ENCODE assay signal across 24 cellular contexts in the genomic region with DNA sequence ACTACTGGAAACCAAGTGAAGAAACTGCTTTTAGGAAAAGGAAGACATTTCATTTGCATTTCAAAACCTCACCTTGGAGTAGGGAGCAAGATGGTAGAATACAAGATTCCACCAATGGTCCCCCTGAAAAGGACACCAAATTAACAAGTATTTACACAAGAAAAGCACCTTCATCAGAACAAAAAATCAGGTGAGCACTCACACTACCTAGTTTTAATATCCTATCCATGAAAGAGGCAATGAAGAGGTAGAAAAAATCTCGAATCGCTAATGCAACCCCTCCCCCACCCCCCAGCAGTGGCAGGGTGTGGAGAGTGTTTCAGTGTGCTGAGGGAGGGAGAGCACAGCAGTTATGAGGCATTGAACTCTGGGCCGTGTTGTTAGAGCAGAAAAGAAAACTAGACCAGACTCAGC.
DNase-seq lines count a peak whose midpoint lies in the region; ATAC-seq and TF ChIP-seq lines count a peak whose summit lies in the region.
"Had no signal": no experiment of that assay in that cellular context is flagged by ENCODE, and none has a peak within 500 bp of the region (broad histone marks: within the 10 kb centered on the region; RNA-seq: fewer than 3 reads in every experiment).

No MANE protein-coding gene starts in this region.

- peak overlapping the region; percentile 92 for H3K27ac Mint-ChIP-seq in GM23338

- no peaks in the 10 kb centered on the region for H3K79me2 ChIP-seq in GM23338 (replicated peaks; ENCODE audit: insufficient read depth)

- peak overlapping the region; percentile 89 for H3K27ac ChIP-seq in GM23338 (ENCODE audit: low read depth)
- H3K27ac ChIP-seq: BLaER1, PC-9 had no signal

- H3K36me3 ChIP-seq in GM23338 (ENCODE audit: insufficient read depth) (no peaks in the 10 kb centered on the region), NT2/D1 (ENCODE audit: insufficient read depth, insufficient read length, low read length) (no peaks in the 10 kb centered on the region)
- H3K36me3 ChIP-seq: BLaER1, MG63 had no signal

- DNase-seq in GM23338 (ENCODE audit: low spot score), result peak; percentile 86
- DNase-seq in NT2/D1 (ENCODE audit: low read depth, low spot score), result peak; percentile 38
- DNase-seq in iPS DF 4.7 (ENCODE audit: extremely low read depth, low spot score), result peak; percentile 92
- DNase-seq in iPS-NIHi7 (ENCODE audit: extremely low spot score), result peak; percentile 20
- no peak for DNase-seq in SKM-1 treated with dmso at 0.1 percent for 144 hours (lab: John Stamatoyannopoulos, UW; ENCODE audit: unreplicated experiment)
- DNase-seq in AG20443 (ENCODE audit: low spot score), result no peak
- DNase-seq in COLO668 (lab: John Stamatoyannopoulos, UW; ENCODE audit: unreplicated experiment), result no peak
- no peak for DNase-seq in stimulated activated CD4-positive, alpha-beta T cell treated with anti-CD3 and anti-CD28 coated beads, Interleukin-12 subunit alpha, Interleukin-12 subunit beta, amount 100 ng/mL, for 4 hours
- DNase-seq: CD4-positive, CD25-positive, alpha-beta regulatory T cell; GDM1; IMR-90; KG1; MG63; NCI-H1105 treated with DMSO at 0.1 percent for 48 hours; NCI-H146; NCI-H1930; NCI-H446 treated with DMSO at 0.1 percent for 48 hours; NCI-H526; NCI-H82; NK-92 treated with Interleukin-12 subunit alpha and Interleukin-12 subunit beta, amount 100 ng/mL, for 24 hours; PC-9 had no signal

- H3K27me3 ChIP-seq in GM23338 (ENCODE audit: insufficient read depth), result no peaks in the 10 kb centered on the region
- H3K27me3 ChIP-seq in NT2/D1 (ENCODE audit: insufficient read depth, insufficient read length), result no peaks in the 10 kb centered on the region
- H3K27me3 ChIP-seq: BLaER1, MG63 had no signal

- H3K4me1 ChIP-seq in GM23338 (ENCODE audit: insufficient read depth), result peaks cover 47% of the 10 kb centered on the region
- peaks cover 3% of the 10 kb centered on the region for H3K4me1 ChIP-seq in NT2/D1 (ENCODE audit: insufficient read depth, insufficient read length)
- H3K4me1 ChIP-seq: BLaER1 had no signal

- H3K4me3 ChIP-seq in GM23338 (peak overlapping the region; percentile 1; the same call in 1 of the 2 replicates), NT2/D1 (ENCODE audit: insufficient read length, low read depth) (no peak overlapping the region)
- H3K4me3 ChIP-seq: BLaER1, GM12878, MG63, PC-9 had no signal

- no peaks in the 10 kb centered on the region for H3K9me3 ChIP-seq in NT2/D1 (ENCODE audit: insufficient read depth, low read length)
- H3K9me3 ChIP-seq: BLaER1, MG63 had no signal

- H3K9me2 ChIP-seq in GM23338 (ENCODE audit: insufficient read depth), result 0 out of 2 replicates have a peak, but pooled peaks cover 8% of the 10 kb centered on the region

- H3K9ac ChIP-seq in NT2/D1 (ENCODE audit: insufficient read length, low read depth), result no peak overlapping the region
- H3K9ac ChIP-seq: BLaER1 had no signal

- H3K9me3 Mint-ChIP-seq in GM23338, result peaks cover 18% of the 10 kb centered on the region

- no peak overlapping the region for H2AFZ ChIP-seq in GM23338
- H2AFZ ChIP-seq: PC-9 had no signal

- H3K27me3 Mint-ChIP-seq in GM23338 (ENCODE audit: insufficient read depth, low read depth, poor library complexity), result peaks cover 4% of the 10 kb centered on the region
- H3K27me3 Mint-ChIP-seq: CD4-positive, CD25-positive, alpha-beta regulatory T cell had no signal

- peak overlapping the region; percentile 27 for H3K4me3 Mint-ChIP-seq in GM23338
- H3K4me3 Mint-ChIP-seq: CD4-positive, CD25-positive, alpha-beta regulatory T cell had no signal

- peak overlapping the region; percentile 58 for H3K4me2 ChIP-seq in GM23338
- H3K4me2 ChIP-seq: BLaER1, PC-9 had no signal

- H3F3A ChIP-seq in GM23338 (replicated peaks; ENCODE audit: low read depth), result no peaks in the 10 kb centered on the region

- peak; percentile 90 for ATAC-seq in GM23338
- ATAC-seq: GM12878, Right ventricle myocardium inferior had no signal

- no peaks in the 10 kb centered on the region for H4K20me1 ChIP-seq in GM23338 (replicated peaks; ENCODE audit: insufficient read depth)
- H4K20me1 ChIP-seq: BLaER1 had no signal

- H3K36me3 Mint-ChIP-seq in GM23338 (ENCODE audit: low read depth), result peaks cover 30% of the 10 kb centered on the region
- H3K36me3 Mint-ChIP-seq: CD4-positive, CD25-positive, alpha-beta regulatory T cell had no signal

- peaks cover 61% of the 10 kb centered on the region for H3K4me1 Mint-ChIP-seq in GM23338
- H3K4me1 Mint-ChIP-seq: CD4-positive, CD25-positive, alpha-beta regulatory T cell had no signal

- no peak for TF ChIP-seq CTCF in GM23338 (conservative IDR thresholded peaks at IDR 0.05; ENCODE audit: low read depth in 2 of 2)

TF ChIP-seq in GM23338, 12 proteins besides CTCF, POLR2A, EP300 and RAD21 (continues in another document):
- TF ChIP-seq NANOG (IDR thresholded peaks at IDR 0.05; ENCODE audit: borderline replicate concordance) (peak; percentile 76), ZNF114 (CRISPR knock-in tag; IDR thresholded peaks at IDR 0.05) (peak; percentile 93), JUNB (IDR thresholded peaks at IDR 0.05; ENCODE audit: unreplicated experiment) (no peak), STAT1 (IDR thresholded peaks at IDR 0.05; ENCODE audit: unreplicated experiment) (no peak), EZH2phosphoT487 (IDR thresholded peaks at IDR 0.05; ENCODE audit: unreplicated experiment) (no peak)
- TF ChIP-seq, protein P1, sequence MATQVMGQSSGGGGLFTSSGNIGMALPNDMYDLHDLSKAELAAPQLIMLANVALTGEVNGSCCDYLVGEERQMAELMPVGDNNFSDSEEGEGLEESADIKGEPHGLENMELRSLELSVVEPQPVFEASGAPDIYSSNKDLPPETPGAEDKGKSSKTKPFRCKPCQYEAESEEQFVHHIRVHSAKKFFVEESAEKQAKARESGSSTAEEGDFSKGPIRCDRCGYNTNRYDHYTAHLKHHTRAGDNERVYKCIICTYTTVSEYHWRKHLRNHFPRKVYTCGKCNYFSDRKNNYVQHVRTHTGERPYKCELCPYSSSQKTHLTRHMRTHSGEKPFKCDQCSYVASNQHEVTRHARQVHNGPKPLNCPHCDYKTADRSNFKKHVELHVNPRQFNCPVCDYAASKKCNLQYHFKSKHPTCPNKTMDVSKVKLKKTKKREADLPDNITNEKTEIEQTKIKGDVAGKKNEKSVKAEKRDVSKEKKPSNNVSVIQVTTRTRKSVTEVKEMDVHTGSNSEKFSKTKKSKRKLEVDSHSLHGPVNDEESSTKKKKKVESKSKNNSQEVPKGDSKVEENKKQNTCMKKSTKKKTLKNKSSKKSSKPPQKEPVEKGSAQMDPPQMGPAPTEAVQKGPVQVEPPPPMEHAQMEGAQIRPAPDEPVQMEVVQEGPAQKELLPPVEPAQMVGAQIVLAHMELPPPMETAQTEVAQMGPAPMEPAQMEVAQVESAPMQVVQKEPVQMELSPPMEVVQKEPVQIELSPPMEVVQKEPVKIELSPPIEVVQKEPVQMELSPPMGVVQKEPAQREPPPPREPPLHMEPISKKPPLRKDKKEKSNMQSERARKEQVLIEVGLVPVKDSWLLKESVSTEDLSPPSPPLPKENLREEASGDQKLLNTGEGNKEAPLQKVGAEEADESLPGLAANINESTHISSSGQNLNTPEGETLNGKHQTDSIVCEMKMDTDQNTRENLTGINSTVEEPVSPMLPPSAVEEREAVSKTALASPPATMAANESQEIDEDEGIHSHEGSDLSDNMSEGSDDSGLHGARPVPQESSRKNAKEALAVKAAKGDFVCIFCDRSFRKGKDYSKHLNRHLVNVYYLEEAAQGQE (IDR thresholded peaks at IDR 0.05; ENCODE audit: unreplicated experiment), result no peak

Comparison
In these comparisons a context has a peak if more than half of its experiments do, and no peak if none do; other contexts are left out.
1. DNase-seq: peak in GM23338 (single experiment), NT2/D1 (single experiment), iPS DF 4.7 (single experiment) and iPS-NIHi7 (single experiment); none in SKM-1 treated with dmso at 0.1 percent for 144 hours (single experiment), AG20443 (single experiment), COLO668 (single experiment) and stimulated activated CD4-positive, alpha-beta T cell treated with anti-CD3 and anti-CD28 coated beads, Interleukin-12 subunit alpha, Interleukin-12 subunit beta, amount 100 ng/mL, for 4 hours (single experiment).